1 cellular context compared by ENCODE assay signal in the genomic region with DNA sequence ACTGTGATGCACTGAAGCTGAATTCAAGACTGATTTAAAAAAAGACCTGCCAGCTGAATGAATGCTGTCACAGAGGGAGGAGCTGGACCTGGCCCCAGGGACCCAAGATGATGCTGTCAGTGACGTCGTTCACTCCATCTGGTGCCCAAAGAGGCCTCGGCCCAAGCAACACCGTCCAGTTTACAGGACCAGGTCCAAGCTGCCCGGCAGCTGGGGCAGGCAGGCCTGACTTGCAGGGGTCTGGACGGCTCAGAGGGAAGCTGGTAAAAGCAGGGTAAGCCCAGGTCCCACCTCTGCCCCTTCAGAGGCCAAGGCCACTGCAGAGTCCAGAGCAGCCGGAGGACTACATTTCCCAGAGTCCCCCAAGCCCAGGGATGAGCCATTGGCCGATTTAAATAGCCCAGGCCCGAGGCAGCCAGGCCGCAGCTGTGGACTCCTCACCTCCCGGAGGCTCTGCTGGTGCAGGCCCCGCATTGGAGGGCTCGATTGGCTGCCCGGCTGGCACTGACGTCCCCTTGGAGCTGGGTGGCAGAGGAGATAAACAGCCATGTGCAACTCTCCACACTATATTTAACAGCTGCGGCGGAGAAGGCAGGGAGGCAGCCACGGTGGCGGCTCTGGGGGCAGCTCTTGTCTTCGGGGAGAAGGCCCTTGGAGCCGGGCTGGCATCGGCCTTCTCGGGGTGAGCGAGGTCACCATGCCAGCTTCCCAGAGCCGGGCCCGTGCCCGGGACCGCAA.
TF ChIP-seq lines count a peak whose summit lies in the region.

A gene (plus strand): TSS at position 423 of the 738 bp plus-strand sequence. CDS start 275 bp downstream, at position 698.

TF ChIP-seq in endothelial cell of umbilical vein, 7 proteins besides CTCF, POLR2A, EP300 and RAD21 (continued from another document):
- no peak for TF ChIP-seq POLR2AphosphoS5 (IDR thresholded peaks at IDR 0.05; ENCODE audit: insufficient read depth, low read depth, low read length)
- TF ChIP-seq FOS (IDR thresholded peaks at IDR 0.05; ENCODE audit: borderline replicate concordance, insufficient read depth, low read length): no peak
- no peak for TF ChIP-seq JUN (IDR thresholded peaks at IDR 0.05; ENCODE audit: borderline replicate concordance, insufficient read depth, insufficient read length, low read depth)
